ENCODE assay signal across 10 cellular contexts in genomic region chr3:69203631-69204314, GRCh38.
DNase-seq lines count a peak whose midpoint lies in the region; ATAC-seq, FAIRE-seq and TF ChIP-seq lines count a peak whose summit lies in the region.
"Had no signal": no experiment of that assay in that cellular context is flagged by ENCODE, and none has a peak within 500 bp of the region (broad histone marks: within the 10 kb centered on the region; RNA-seq: fewer than 3 reads in every experiment).

No MANE protein-coding gene starts in this region.

- peak overlapping the region; percentile 41; the same call in 1 of the 2 replicates for H3K4me2 ChIP-seq in HepG2 (ENCODE audit: low read depth, low read length)
- H3K4me2 ChIP-seq in GM12878 (ENCODE audit: control insufficient read depth, insufficient read depth), result peak overlapping the region; percentile 54

- SMC1A ChIA-PET in GM12878 (lab: Charles Lee; ENCODE audit: uncharacterized antibody, unreplicated experiment), result interaction anchor here (0.5 to 6.5 kb wide), 14 partner anchors 9 to 145 kb away, joined by 3 to 48 read pairs (median 4); no protein-coding TSS in a partner anchor

- H2AFZ ChIP-seq in HepG2 (ENCODE audit: low read length) (no peak overlapping the region), GM12878 (ENCODE audit: control insufficient read depth, low read depth, low read length) (no peak overlapping the region; the same call in 1 of the 2 replicates)

- ATAC-seq in HepG2 (no peak), right lobe of liver (no peak), HG03064 (IDR thresholded peaks at IDR 0.05; ENCODE audit: low read depth, unreplicated experiment) (peak; percentile 21), GM12878 (peak; percentile 6)
- ATAC-seq in activated CD4-positive, CD25-positive, alpha-beta regulatory T cell treated with anti-CD3 and anti-CD28 coated beads, Interleukin-2, amount 50 U/mL, for 24 hours, result no peak

- intact Hi-C loops in HepG2 (cut with micrococcal nuclease; ENCODE audit: unreplicated experiment), result no loop called here
- intact Hi-C loops in right lobe of liver (cut with DNase I), result no loop called here
- intact Hi-C loops in GM12878 (cut with micrococcal nuclease; ENCODE audit: unreplicated experiment), result loop anchor here (5.0 kb wide), 2 partner anchors 39 to 121 kb away; partner anchors contain the start of genes ARL6IP5 and UBA3

- H3K4me1 ChIP-seq in HepG2 (ENCODE audit: insufficient read depth, low read length) (peaks cover 18% of the 10 kb centered on the region), right lobe of liver (peaks cover 0 to 12% (median 2%) of the 10 kb centered on the region in 4 donors), GM12878 (ENCODE audit: control insufficient read depth, insufficient read depth, low read length) (peaks cover 15% of the 10 kb centered on the region)

- no peaks in the 10 kb centered on the region for H3K36me3 ChIP-seq in HepG2 (replicated peaks in 1 of 2; ENCODE audit: control insufficient read depth in 1 of 2, insufficient read depth in 2 of 2, low read length in 2 of 2)
- H3K36me3 ChIP-seq in right lobe of liver, result no peaks in the 10 kb centered on the region
- no peaks in the 10 kb centered on the region for H3K36me3 ChIP-seq in GM12878 (ENCODE audit: control insufficient read depth in 2 of 2, insufficient read depth in 2 of 2, low read length in 1 of 2)

- H3K27me3 ChIP-seq in HepG2 (ENCODE audit: control insufficient read depth in 1 of 2, insufficient read depth in 2 of 2, low read length in 2 of 2) (no peaks in the 10 kb centered on the region), right lobe of liver (no peaks in the 10 kb centered on the region), GM12878 (replicated peaks in 1 of 2; ENCODE audit: control insufficient read depth in 2 of 2, insufficient read depth in 2 of 2, low read length in 1 of 2) (no peaks in the 10 kb centered on the region)

- RAD21 ChIA-PET in GM12878 (lab: Charles Lee; ENCODE audit: unreplicated experiment), result interaction anchor here (0.6 to 2.8 kb wide), 12 partner anchors 9 to 222 kb away, joined by 3 to 13 read pairs (median 4); no protein-coding TSS in a partner anchor

- no peak for FAIRE-seq in HepG2 (lab: Jason Lieb, UNC)
- FAIRE-seq in GM12878 (lab: Jason Lieb, UNC), result no peak

- H3K9me3 ChIP-seq in HepG2 (ENCODE audit: low read length), result no peaks in the 10 kb centered on the region
- no peaks in the 10 kb centered on the region for H3K9me3 ChIP-seq in right lobe of liver
- no peaks in the 10 kb centered on the region for H3K9me3 ChIP-seq in GM12878 (replicated peaks; ENCODE audit: control insufficient read depth, insufficient read depth, low read length)

- no peak for TF ChIP-seq CTCF in HepG2 (CRISPR knock-in tag; IDR thresholded peaks at IDR 0.05)
- no peak for TF ChIP-seq CTCF in right lobe of liver (IDR thresholded peaks at IDR 0.05)
- TF ChIP-seq CTCF in GM12878 (IDR thresholded peaks at IDR 0.05 in 2 of 3, conservative IDR thresholded peaks at IDR 0.05 in 1 of 3; ENCODE audit: control insufficient read depth in 2 of 3, extremely low read depth in 1 of 3, insufficient read depth in 1 of 3, low read depth in 3 of 3, low read length in 3 of 3), result no peak

- CTCF ChIA-PET in HepG2 (lab: Yijun Ruan, JAX; ENCODE audit: low intra/inter-chr PET ratio, low total read pairs) (no interaction called here), GM12878 (lab: Yijun Ruan, JAX) (interaction anchor here (0.9 to 4.4 kb wide), 5 partner anchors 10 to 205 kb away, joined by 3 to 23 read pairs (median 4); no protein-coding TSS in a partner anchor)

- in situ Hi-C loops in HepG2 (cut with HindIII; ENCODE audit: extremely low pct_ligation_motif_present, low pct_unique_long_range_greater_than_20kb) (no loop called here), GM12878 (cut with MboI) (no loop called here)

- H4K20me1 ChIP-seq in HepG2 (ENCODE audit: insufficient read depth, low read length) (no peaks in the 10 kb centered on the region), GM12878 (ENCODE audit: control insufficient read depth, insufficient read depth) (no peaks in the 10 kb centered on the region)

- no peaks in the 10 kb centered on the region for H3K79me2 ChIP-seq in HepG2 (ENCODE audit: insufficient read depth, low read length)
- H3K79me2 ChIP-seq in GM12878 (ENCODE audit: control insufficient read depth, insufficient read depth, low read length), result no peaks in the 10 kb centered on the region

- TF ChIP-seq POLR2A in HepG2 (IDR thresholded peaks at IDR 0.05; ENCODE audit: insufficient read depth in 1 of 2, low read depth in 2 of 2, low read length in 2 of 2) (no peak), right lobe of liver (IDR thresholded peaks at IDR 0.05) (no peak), GM12878 (IDR thresholded peaks at IDR 0.05; ENCODE audit: low read depth, low read length) (no peak)

- TF ChIP-seq EP300 in HepG2 (IDR thresholded peaks at IDR 0.05; ENCODE audit: low read depth in 2 of 2, low read length in 2 of 2) (no peak), HepG2 (CRISPR knock-in tag; IDR thresholded peaks at IDR 0.05; ENCODE audit: borderline replicate concordance) (no peak), GM12878 (IDR thresholded peaks at IDR 0.05; ENCODE audit: borderline replicate concordance in 1 of 2, control insufficient read depth in 1 of 2, low read depth in 2 of 2, low read length in 2 of 2) (no peak)

- WGBS in HepG2 (ENCODE audit: low lambda C conversion rate), result 42% methylated on average over 5 of the region's 5 CpGs
- 67% methylated on average over 5 of the region's 5 CpGs for WGBS in right lobe of liver (ENCODE audit: insufficient coverage, low coverage, low lambda C conversion rate, missing lambda C conversion rate)
- WGBS in GM12878 (ENCODE audit: insufficient coverage, insufficient replicate concordance, low lambda C conversion rate, missing lambda C conversion rate), result 19% methylated on average over 5 of the region's 5 CpGs

- POLR2A ChIA-PET in HepG2 (lab: Yijun Ruan, JAX), result no interaction called here
- POLR2A ChIA-PET in GM12878 (lab: Charles Lee), result interaction anchor here (0.7 to 1.9 kb wide), 4 partner anchors 10 to 30 kb away, joined by 3 to 8 read pairs (median 4); no protein-coding TSS in a partner anchor

- H3K27ac ChIP-seq in HepG2 (ENCODE audit: extremely low read length, insufficient read depth, low read length) (no peak overlapping the region), right lobe of liver (no peak overlapping the region), GM12878 (ENCODE audit: control insufficient read depth, insufficient read depth) (no peak overlapping the region)

- TF ChIP-seq RAD21 in HepG2 (CRISPR knock-in tag; IDR thresholded peaks at IDR 0.05) (no peak), GM12878 (IDR thresholded peaks at IDR 0.05; ENCODE audit: insufficient read depth, low read depth, low read length) (no peak)

- H3K4me3 ChIP-seq in HepG2 (replicated peaks in 1 of 3; ENCODE audit: insufficient read depth in 1 of 3, low read depth in 2 of 3, low read length in 3 of 3) (no peak overlapping the region), right lobe of liver (no peak overlapping the region), GM12878 (no peak overlapping the region)

- H3K9ac ChIP-seq in HepG2 (ENCODE audit: insufficient read depth, low read depth, low read length) (no peak overlapping the region), GM12878 (ENCODE audit: control insufficient read depth, insufficient read depth, low read length) (no peak overlapping the region)

- DNase-seq in HepG2 (ENCODE audit: low spot score), result no peak
- DNase-seq in right lobe of liver, result no peak
- DNase-seq in GM12878 (ENCODE audit: low read depth, low spot score), result no peak
- peak; percentile 51 for DNase-seq in ureter (ENCODE audit: low spot score)
- DNase-seq in D341Med (ENCODE audit: low spot score), result no peak
- DNase-seq in HCEC 1CT, result no peak
- DNase-seq: CD4-positive, alpha-beta T cell; NCI-H526 had no signal

- BruUV-seq in HepG2 (replicated peaks; lab: Mats Ljungman, UMichigan) (no TSS peak), GM12878 (replicated peaks; lab: Mats Ljungman, UMichigan) (no TSS peak)

TF ChIP-seq in HepG2, 621 proteins besides CTCF, POLR2A, EP300 and RAD21:
- TF ChIP-seq ZNF629 (CRISPR knock-in tag; conservative IDR thresholded peaks at IDR 0.05), result peak; percentile 69
- no peak for TF ChIP-seq ZBTB38 (CRISPR knock-in tag; IDR thresholded peaks at IDR 0.05)
- no peak for TF ChIP-seq ZNF484 (CRISPR knock-in tag; IDR thresholded peaks at IDR 0.05; ENCODE audit: borderline replicate concordance, low read depth)
- no peak for TF ChIP-seq GPBP1L1 (CRISPR knock-in tag; IDR thresholded peaks at IDR 0.05)

TF ChIP-seq in GM12878, 131 proteins besides CTCF, POLR2A, EP300 and RAD21 (continues in another document):
- TF ChIP-seq DPF2 (IDR thresholded peaks at IDR 0.05), result 0 out of 2 replicates have a peak, but pooled peaks have one; percentile 7
- peak in 1 of 2 experiments; percentile 24; a peak in 1 of 4 replicates for TF ChIP-seq BHLHE40 (IDR thresholded peaks at IDR 0.05; ENCODE audit: borderline replicate concordance in 1 of 2, low read depth in 2 of 2, low read length in 1 of 2)
- TF ChIP-seq SKIL (IDR thresholded peaks at IDR 0.05; ENCODE audit: low read depth, poor library complexity, severe bottlenecking), result no peak
- no peak for TF ChIP-seq IRF5 (IDR thresholded peaks at IDR 0.05; ENCODE audit: borderline replicate concordance)

Comparison
In these comparisons a context has a peak if more than half of its experiments do, and no peak if none do; other contexts are left out.
1. ATAC-seq: peak in HG03064 (single experiment) and GM12878 (single experiment); none in HepG2 (single experiment), right lobe of liver (0 of 4) and activated CD4-positive, CD25-positive, alpha-beta regulatory T cell treated with anti-CD3 and anti-CD28 coated beads, Interleukin-2, amount 50 U/mL, for 24 hours (0 of 2).
2. Of the 75 proteins assayed by ChIP-seq in both HepG2 and GM12878: peak only in HepG2: none; only in GM12878: DPF2; in both: none; in neither: 73; mixed calls (peak in some experiments, not most) for 1.